In genomic region chr6:110226261-110226660, GRCh38 we compare ENCODE assay signal across 26 cellular contexts.
"Had no signal": no experiment of that assay in that cellular context is flagged by ENCODE, and none has a peak within 500 bp of the region (broad histone marks: within the 10 kb centered on the region; RNA-seq: fewer than 3 reads in every experiment).

No MANE protein-coding gene starts in this region.

- H3K9me3 ChIP-seq: esophagus squamous epithelium, heart right ventricle, left ventricle myocardium inferior, lower lobe of right lung, right atrium auricular region, sigmoid colon, spleen, suprapubic skin, transverse colon, upper lobe of right lung, uterus had no signal

- H3K27me3 Mint-ChIP-seq: effector memory CD8-positive, alpha-beta T cell; naive B cell; natural killer cell treated with Interleukin-12 subunit alpha and Interleukin-12 subunit beta and Interleukin-15 and Interleukin-18, amount 100 ng/mL, for 72 hours; progenitor cell of endocrine pancreas; stimulated activated naive CD8-positive, alpha-beta T cell treated with anti-CD3 and anti-CD28 coated beads, Interleukin-15, amount 100 ng/mL, for 72 hours had no signal

- H3K4me3 Mint-ChIP-seq: effector memory CD8-positive, alpha-beta T cell; naive B cell; natural killer cell treated with Interleukin-12 subunit alpha and Interleukin-12 subunit beta and Interleukin-15 and Interleukin-18, amount 100 ng/mL, for 72 hours; neural crest cell; stimulated activated naive CD8-positive, alpha-beta T cell treated with anti-CD3 and anti-CD28 coated beads, Interleukin-15, amount 100 ng/mL, for 72 hours had no signal

- H3K9me3 Mint-ChIP-seq: effector memory CD8-positive, alpha-beta T cell; naive B cell; natural killer cell treated with Interleukin-12 subunit alpha and Interleukin-12 subunit beta and Interleukin-15 and Interleukin-18, amount 100 ng/mL, for 72 hours; neural crest cell; stimulated activated naive CD8-positive, alpha-beta T cell treated with anti-CD3 and anti-CD28 coated beads, Interleukin-15, amount 100 ng/mL, for 72 hours had no signal

- H3K4me1 Mint-ChIP-seq: neural crest cell; stimulated activated naive CD8-positive, alpha-beta T cell treated with anti-CD3 and anti-CD28 coated beads, Interleukin-15, amount 100 ng/mL, for 72 hours had no signal

- H3K27ac Mint-ChIP-seq: natural killer cell treated with Interleukin-12 subunit alpha and Interleukin-12 subunit beta and Interleukin-15 and Interleukin-18, amount 100 ng/mL, for 72 hours; progenitor cell of endocrine pancreas; stimulated activated naive CD8-positive, alpha-beta T cell treated with anti-CD3 and anti-CD28 coated beads, Interleukin-15, amount 100 ng/mL, for 72 hours had no signal

- H3K4me3 ChIP-seq: esophagus squamous epithelium, heart right ventricle, left ventricle myocardium inferior, lower lobe of right lung, right atrium auricular region, sigmoid colon, spleen, suprapubic skin, transverse colon, upper lobe of right lung, uterus had no signal

- ATAC-seq: effector memory CD8-positive, alpha-beta T cell; heart right ventricle; left cardiac atrium; lower lobe of right lung; natural killer cell treated with Interleukin-12 subunit alpha and Interleukin-12 subunit beta and Interleukin-15 and Interleukin-18, amount 100 ng/mL, for 72 hours; stimulated activated naive CD8-positive, alpha-beta T cell treated with anti-CD3 and anti-CD28 coated beads, Interleukin-15, amount 100 ng/mL, for 72 hours; upper lobe of right lung had no signal

- H3K27me3 ChIP-seq: esophagus squamous epithelium, heart right ventricle, right atrium auricular region, sigmoid colon, spleen, suprapubic skin, transverse colon, upper lobe of right lung, uterus had no signal

- H3K27ac ChIP-seq: esophagus squamous epithelium, heart right ventricle, left ventricle myocardium inferior, lower lobe of right lung, parathyroid adenoma, right atrium auricular region, sigmoid colon, spleen, suprapubic skin, transverse colon, upper lobe of right lung, uterus had no signal

- H3K4me1 ChIP-seq: esophagus squamous epithelium, heart right ventricle, left ventricle myocardium inferior, lower lobe of right lung, parathyroid adenoma, right atrium auricular region, sigmoid colon, suprapubic skin, transverse colon, upper lobe of right lung, uterus had no signal

- H3K36me3 ChIP-seq: uterus had no signal

- DNase-seq: cortex of kidney; effector memory CD8-positive, alpha-beta T cell; erythroblast; esophagus squamous epithelium; foreskin melanocyte; glutamatergic neuron; heart right ventricle; hippocampal formation; left cardiac atrium; left ventricle myocardium inferior; lower lobe of right lung; naive B cell; sigmoid colon; spleen; stimulated activated CD4-positive, alpha-beta T cell treated with anti-CD3 and anti-CD28 coated beads, Interleukin-4, amount 100 ng/mL, for 4 hours; stimulated activated naive CD4-positive, alpha-beta T cell; stimulated activated naive CD8-positive, alpha-beta T cell treated with anti-CD3 and anti-CD28 coated beads, Interleukin-15, amount 100 ng/mL, for 72 hours; transverse colon; upper lobe of right lung; uterus had no signal
